ENCODE assay signal across 17 cellular contexts in the genomic region with DNA sequence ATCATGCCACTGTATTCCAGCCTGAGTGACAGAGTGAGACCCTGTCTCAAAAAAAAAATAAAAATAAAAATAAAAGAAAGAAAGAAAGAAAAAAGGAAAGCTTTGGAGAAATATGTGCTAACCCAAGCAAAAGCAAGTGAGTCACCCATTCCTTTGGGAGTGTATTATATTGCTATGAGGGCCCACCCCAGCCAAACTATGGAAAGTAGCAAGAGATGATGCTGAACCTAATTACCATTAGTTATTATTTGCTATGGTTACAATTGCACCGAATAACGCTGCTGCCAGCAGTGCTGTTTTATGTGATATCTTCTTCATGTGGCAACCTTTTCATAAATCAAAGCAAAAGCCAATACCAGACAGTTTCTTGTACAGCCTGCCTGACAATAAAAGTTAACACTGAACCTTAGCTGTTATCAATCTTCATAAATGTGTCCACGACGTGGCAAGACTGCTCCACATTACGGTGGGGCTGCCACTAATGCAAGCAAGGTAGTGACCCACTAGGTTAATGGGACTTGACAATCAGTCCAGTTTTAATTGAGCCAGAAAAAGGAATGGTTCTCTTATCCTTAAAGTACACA.
"Had no signal": no experiment of that assay in that cellular context is flagged by ENCODE, and none has a peak within 500 bp of the region (broad histone marks: within the 10 kb centered on the region; RNA-seq: fewer than 3 reads in every experiment).

No MANE protein-coding gene starts in this region.

- H3K27ac ChIP-seq: body of pancreas, stomach, uterus had no signal

- H3K4me3 ChIP-seq: body of pancreas, stomach, uterus had no signal

- H3K9me3 ChIP-seq: body of pancreas, stomach, uterus had no signal

- H3K36me3 Mint-ChIP-seq: natural killer cell had no signal

- H3K4me3 Mint-ChIP-seq: activated B cell treated with CpG ODN at 0.5 μM for 24 hours; activated CD4-positive, alpha-beta T cell treated with anti-CD3 and anti-CD28 coated beads, Interleukin-2, amount 10 ng/mL, durations not matched to agents 24 days and 14 days; central memory CD8-positive, alpha-beta T cell; immature natural killer cell; natural killer cell had no signal

- H3K9me3 Mint-ChIP-seq: activated B cell treated with CpG ODN at 0.5 μM for 24 hours; activated CD4-positive, alpha-beta T cell treated with anti-CD3 and anti-CD28 coated beads, Interleukin-2, amount 10 ng/mL, durations not matched to agents 24 days and 14 days; central memory CD8-positive, alpha-beta T cell; immature natural killer cell; natural killer cell had no signal

- H3K4me1 ChIP-seq: uterus had no signal

- H3K27me3 Mint-ChIP-seq: activated B cell treated with CpG ODN at 0.5 μM for 24 hours; activated CD4-positive, alpha-beta T cell treated with anti-CD3 and anti-CD28 coated beads, Interleukin-2, amount 10 ng/mL, durations not matched to agents 24 days and 14 days; central memory CD8-positive, alpha-beta T cell had no signal

- H3K4me1 Mint-ChIP-seq: activated B cell treated with CpG ODN at 0.5 μM for 24 hours; activated CD4-positive, alpha-beta T cell treated with anti-CD3 and anti-CD28 coated beads, Interleukin-2, amount 10 ng/mL, durations not matched to agents 24 days and 14 days had no signal

- DNase-seq: activated B cell treated with CpG ODN at 0.5 μM for 24 hours; activated CD4-positive, alpha-beta T cell treated with anti-CD3 and anti-CD28 coated beads, Interleukin-2, amount 10 ng/mL, durations not matched to agents 24 days and 14 days; activated CD8-positive, alpha-beta memory T cell treated with anti-CD3 and anti-CD28 coated beads for 24 hours; activated naive CD4-positive, alpha-beta T cell treated with Interleukin-2 at 50 U/mL for 16 hours; body of pancreas; cortex of kidney; effector CD8-positive, alpha-beta T cell; immature natural killer cell; mammary epithelial cell; natural killer cell; occipital lobe; stimulated activated CD4-positive, alpha-beta T cell treated with anti-CD3 and anti-CD28 coated beads, Interleukin-15, amount 100 ng/mL, for 24 hours; stimulated activated CD4-positive, alpha-beta T cell treated with anti-CD3 and anti-CD28 coated beads, Interleukin-4, amount 100 ng/mL, for 4 hours; stomach; uterus had no signal

- H3K27ac Mint-ChIP-seq: activated B cell treated with CpG ODN at 0.5 μM for 24 hours; activated CD4-positive, alpha-beta T cell treated with anti-CD3 and anti-CD28 coated beads, Interleukin-2, amount 10 ng/mL, durations not matched to agents 24 days and 14 days; immature natural killer cell; natural killer cell had no signal

- H3K27me3 ChIP-seq: body of pancreas, stomach, uterus had no signal

- ATAC-seq: body of pancreas, left lobe of liver, natural killer cell had no signal

- H3K36me3 ChIP-seq: stomach, uterus had no signal
